Comparison of ENCODE assay signal across 10 cellular contexts in genomic region chr22:33299245-33299956, GRCh38.
A peak's percentile ranks its signal among the peaks of the same experiment; 100 is the strongest.
DNase-seq lines count a peak whose midpoint lies in the region; ATAC-seq and TF ChIP-seq lines count a peak whose summit lies in the region.
"Had no signal": no experiment of that assay in that cellular context is flagged by ENCODE, and none has a peak within 500 bp of the region (broad histone marks: within the 10 kb centered on the region; RNA-seq: fewer than 3 reads in every experiment).

No MANE protein-coding gene starts in this region.

- H3K4me2 ChIP-seq in DOHH2 (ENCODE audit: low read length): peak overlapping the region; percentile 90

- H3K4me1 ChIP-seq in DOHH2 (ENCODE audit: control insufficient read depth, low read length): peaks cover 84% of the 10 kb centered on the region

- H3K9me2 ChIP-seq in DOHH2 (replicated peaks; ENCODE audit: control insufficient read depth, low read length): no peaks in the 10 kb centered on the region

- H3K27ac Mint-ChIP-seq in activated B cell treated with CpG ODN at 0.5 μM for 24 hours: peak overlapping the region; percentile 87
- no peak overlapping the region for H3K27ac Mint-ChIP-seq in activated T-cell treated with anti-CD3 and anti-CD28 coated beads, Interleukin-2, amount 50 U/mL, for 24 hours

- POLR2A ChIA-PET in activated B cell treated with CpG ODN at 0.5 μM for 24 hours (lab: Charles Lee): interaction anchor here (0.7 to 4.2 kb wide), 11 partner anchors 25 to 825 kb away, joined by 3 to 36 read pairs (median 5); partner anchors contain the start of gene FBXO7

- peak overlapping the region; percentile 98 for H3K27ac ChIP-seq in DOHH2 (ENCODE audit: low read depth, low read length)

- H3K9me3 ChIP-seq in DOHH2 (ENCODE audit: control insufficient read depth, insufficient read depth, low read length): no peaks in the 10 kb centered on the region

- no peaks in the 10 kb centered on the region for H3K27me3 ChIP-seq in DOHH2 (ENCODE audit: control insufficient read depth, low read length)

- peaks cover 18% of the 10 kb centered on the region for H3F3A ChIP-seq in DOHH2 (ENCODE audit: control insufficient read depth, insufficient read depth)

- peaks cover 85% of the 10 kb centered on the region for H3K4me1 Mint-ChIP-seq in activated B cell treated with CpG ODN at 0.5 μM for 24 hours
- no peaks in the 10 kb centered on the region for H3K4me1 Mint-ChIP-seq in activated T-cell treated with anti-CD3 and anti-CD28 coated beads, Interleukin-2, amount 50 U/mL, for 24 hours (ENCODE audit: low read depth)

- CTCF ChIA-PET in activated B cell treated with CpG ODN at 0.5 μM for 24 hours (lab: Charles Lee): interaction anchor here (0.7 to 5.0 kb wide), 17 partner anchors 26 to 1722 kb away, joined by 3 to 61 read pairs (median 6); partner anchors contain the start of gene LARGE1

- H3K27me3 Mint-ChIP-seq in activated B cell treated with CpG ODN at 0.5 μM for 24 hours: no peaks in the 10 kb centered on the region
- peaks cover 4% of the 10 kb centered on the region for H3K27me3 Mint-ChIP-seq in activated T-cell treated with anti-CD3 and anti-CD28 coated beads, Interleukin-2, amount 50 U/mL, for 24 hours

- no peaks in the 10 kb centered on the region for H3K36me3 ChIP-seq in DOHH2 (ENCODE audit: control insufficient read depth, low read length)

- no peaks in the 10 kb centered on the region for H3K79me2 ChIP-seq in DOHH2 (ENCODE audit: control insufficient read depth, low read length)

- DNase-seq in activated B cell treated with CpG ODN at 0.5 μM for 24 hours: peak; percentile 51
- DNase-seq in activated T-cell treated with anti-CD3 and anti-CD28 coated beads, Interleukin-2, amount 50 U/mL, for 24 hours: no peak
- DNase-seq in NCI-H748 (lab: John Stamatoyannopoulos, UW; ENCODE audit: unreplicated experiment): no peak
- DNase-seq in omental fat pad (ENCODE audit: low spot score): no peak
- DNase-seq in OCI-M1 (lab: John Stamatoyannopoulos, UW): no peak
- DNase-seq: activated T-cell treated with anti-CD3 and anti-CD28 coated beads, Interleukin-2, amount 50 U/mL, for 1 hour; NCI-H2029 treated with DMSO at 0.1 percent for 48 hours had no signal

- TF ChIP-seq CTCF in DOHH2 (IDR thresholded peaks at IDR 0.05; ENCODE audit: low read depth, low read length, poor library complexity, severe bottlenecking) (no peak), activated B cell treated with CpG ODN at 0.5 μM for 24 hours (IDR thresholded peaks at IDR 0.05) (no peak), omental fat pad (IDR thresholded peaks at IDR 0.05) (no peak)

- intact Hi-C loops in activated B cell treated with CpG ODN at 0.5 μM for 24 hours (cut with micrococcal nuclease): loop anchor here (1.0 to 2.0 kb wide), 4 partner anchors 25 to 269 kb away; no protein-coding TSS in a partner anchor

- ATAC-seq in GM19438 (IDR thresholded peaks at IDR 0.05; ENCODE audit: low read depth, unreplicated experiment): peak; percentile 86
- peak; percentile 89 for ATAC-seq in HG03135 (IDR thresholded peaks at IDR 0.05; ENCODE audit: unreplicated experiment)
- peak; percentile 94 for ATAC-seq in activated B cell treated with CpG ODN at 0.5 μM for 24 hours (ENCODE audit: low read depth)
- ATAC-seq in omental fat pad (ENCODE audit: low FRiP score): no peak

- H4K20me1 ChIP-seq in DOHH2 (ENCODE audit: control insufficient read depth, insufficient read depth, low read depth, low read length): no peaks in the 10 kb centered on the region

- no peaks in the 10 kb centered on the region for H3K9me3 Mint-ChIP-seq in activated B cell treated with CpG ODN at 0.5 μM for 24 hours
- H3K9me3 Mint-ChIP-seq in activated T-cell treated with anti-CD3 and anti-CD28 coated beads, Interleukin-2, amount 50 U/mL, for 24 hours: no peaks in the 10 kb centered on the region

- peaks cover 14% of the 10 kb centered on the region for H3K36me3 Mint-ChIP-seq in activated B cell treated with CpG ODN at 0.5 μM for 24 hours (ENCODE audit: low read depth)
- H3K36me3 Mint-ChIP-seq in activated T-cell treated with anti-CD3 and anti-CD28 coated beads, Interleukin-2, amount 50 U/mL, for 24 hours (ENCODE audit: low read depth): no peaks in the 10 kb centered on the region

- H3K4me3 Mint-ChIP-seq in activated B cell treated with CpG ODN at 0.5 μM for 24 hours: peak overlapping the region; percentile 50
- H3K4me3 Mint-ChIP-seq in activated T-cell treated with anti-CD3 and anti-CD28 coated beads, Interleukin-2, amount 50 U/mL, for 24 hours: no peak overlapping the region

- H3K4me3 ChIP-seq in DOHH2 (ENCODE audit: low read length): peak overlapping the region; percentile 68
